Comparison of ENCODE assay signal across 13 cellular contexts in genomic region chr15:99132584-99133287, GRCh38.
"Had no signal": no experiment of that assay in that cellular context is flagged by ENCODE, and none has a peak within 500 bp of the region (broad histone marks: within the 10 kb centered on the region; RNA-seq: fewer than 3 reads in every experiment).

No MANE protein-coding gene starts in this region.

- H3K27ac Mint-ChIP-seq: activated CD4-positive, alpha-beta memory T cell treated with anti-CD3 and anti-CD28 coated beads for 36 hours; activated naive CD8-positive, alpha-beta T cell treated with anti-CD3 and anti-CD28 coated beads for 36 hours; natural killer cell; T-cell had no signal

- H3K27me3 Mint-ChIP-seq: activated CD4-positive, alpha-beta memory T cell treated with anti-CD3 and anti-CD28 coated beads for 36 hours; activated naive CD8-positive, alpha-beta T cell treated with anti-CD3 and anti-CD28 coated beads for 36 hours; T-cell had no signal

- H3K4me1 Mint-ChIP-seq: activated naive CD8-positive, alpha-beta T cell treated with anti-CD3 and anti-CD28 coated beads for 36 hours; natural killer cell; T-cell had no signal

- H3K9me3 ChIP-seq: lower lobe of right lung, tibial nerve had no signal

- H3K27ac ChIP-seq: brain microvascular endothelial cell, foreskin keratinocyte, lower lobe of right lung, VCaP had no signal

- H3K36me3 Mint-ChIP-seq: activated CD4-positive, alpha-beta memory T cell treated with anti-CD3 and anti-CD28 coated beads for 36 hours; activated naive CD8-positive, alpha-beta T cell treated with anti-CD3 and anti-CD28 coated beads for 36 hours; natural killer cell; T-cell had no signal

- H3K4me1 ChIP-seq: foreskin keratinocyte, lower lobe of right lung had no signal

- H3K4me3 Mint-ChIP-seq: activated CD4-positive, alpha-beta memory T cell treated with anti-CD3 and anti-CD28 coated beads for 36 hours; activated naive CD8-positive, alpha-beta T cell treated with anti-CD3 and anti-CD28 coated beads for 36 hours; activated T-cell treated with anti-CD3 and anti-CD28 coated beads, Interleukin-2, amount 50 U/mL, for 4 hours; natural killer cell; T-cell had no signal

- H3K4me3 ChIP-seq: lower lobe of right lung, tibial nerve had no signal

- ATAC-seq: activated T-cell treated with anti-CD3 and anti-CD28 coated beads, Interleukin-2, amount 50 U/mL, for 4 hours; foreskin keratinocyte; lower lobe of right lung; natural killer cell; T-cell had no signal

- H3K27me3 ChIP-seq: brain microvascular endothelial cell, foreskin keratinocyte, tibial nerve had no signal

- DNase-seq: activated CD4-positive, alpha-beta memory T cell treated with anti-CD3 and anti-CD28 coated beads for 36 hours; activated effector memory CD4-positive, alpha-beta T cell treated with anti-CD3 and anti-CD28 coated beads, Interleukin-2, amount 50 U/mL, for 16 hours; activated naive CD8-positive, alpha-beta T cell treated with anti-CD3 and anti-CD28 coated beads for 36 hours; activated T-cell treated with anti-CD3 and anti-CD28 coated beads, Interleukin-2, amount 50 U/mL, for 4 hours; brain microvascular endothelial cell; foreskin keratinocyte; lower lobe of right lung; natural killer cell; stimulated activated CD4-positive, alpha-beta T cell treated with anti-CD3 and anti-CD28 coated beads, Interleukin-15, amount 100 ng/mL, for 24 hours; stimulated activated CD4-positive, alpha-beta T cell treated with anti-CD3 and anti-CD28 coated beads, Interleukin-4, amount 100 ng/mL, for 24 hours; T-cell had no signal

- H3K9me3 Mint-ChIP-seq: activated CD4-positive, alpha-beta memory T cell treated with anti-CD3 and anti-CD28 coated beads for 36 hours; activated naive CD8-positive, alpha-beta T cell treated with anti-CD3 and anti-CD28 coated beads for 36 hours; activated T-cell treated with anti-CD3 and anti-CD28 coated beads, Interleukin-2, amount 50 U/mL, for 4 hours; natural killer cell; T-cell had no signal
